Comparison of ENCODE assay signal across 13 cellular contexts in the genomic region with DNA sequence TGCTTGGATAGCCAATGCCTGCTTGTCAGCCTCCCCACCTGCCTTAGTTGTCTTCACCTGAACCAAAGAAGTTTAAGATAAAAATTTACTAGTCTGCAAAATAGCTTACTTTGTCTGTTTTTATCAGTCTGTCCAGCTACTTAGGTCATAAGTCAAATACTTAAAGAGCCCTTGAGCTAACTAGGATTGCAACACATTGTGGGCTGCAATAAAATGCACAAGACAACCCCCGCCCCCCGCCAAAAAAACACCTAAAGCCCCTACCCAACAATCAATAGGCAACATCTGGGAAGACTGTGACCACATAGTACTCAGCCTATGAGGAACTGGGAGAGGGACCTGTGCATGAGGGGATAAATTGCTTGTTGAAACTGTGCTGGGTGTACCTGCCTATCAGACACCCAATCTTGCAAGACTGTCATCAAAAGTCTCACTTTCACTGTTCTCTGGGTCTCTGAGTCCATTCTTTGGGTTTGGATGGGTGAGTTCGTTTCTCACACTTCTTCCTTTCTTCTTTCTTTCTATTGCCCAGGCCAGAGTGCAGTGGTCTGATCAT. TPM values are rescaled to one million over a fixed set of nuclear protein-coding genes. Genes with fewer than 3 reads are reported as not detected.
DNase-seq lines count a peak whose midpoint lies in the region; ATAC-seq and TF ChIP-seq lines count a peak whose summit lies in the region.
"Had no signal": no experiment of that assay in that cellular context is flagged by ENCODE, and none has a peak within 500 bp of the region (broad histone marks: within the 10 kb centered on the region; RNA-seq: fewer than 3 reads in every experiment).

No MANE protein-coding gene starts in this region.

- H3K4me1 ChIP-seq in left lung, result peaks cover 4 to 5% of the 10 kb centered on the region in 2 donors
- H3K4me1 ChIP-seq: HAP-1 had no signal

- peaks cover 0 to 7% of the 10 kb centered on the region in 2 donors for H3K27me3 ChIP-seq in left lung
- H3K27me3 ChIP-seq: BLaER1 treated with 17β-estradiol and CSF1 and Interleukin-3, amounts not matched to agents 10 nM and 100 nM had no signal

- intact Hi-C loops in left lung (cut with DNase I), result no loop called here

- TF ChIP-seq CTCF in left lung (IDR thresholded peaks at IDR 0.05), result no peak

- H3K4me3 ChIP-seq in left lung, result no peak overlapping the region
- H3K4me3 ChIP-seq: BLaER1 treated with 17β-estradiol and CSF1 and Interleukin-3, amounts not matched to agents 10 nM and 100 nM; GM23248; HAP-1 had no signal

- peak overlapping the region in 1 of 2 donors; percentile 44 for H3K27ac ChIP-seq in left lung
- H3K27ac ChIP-seq: BLaER1 treated with 17β-estradiol and CSF1 and Interleukin-3, amounts not matched to agents 10 nM and 100 nM; GM23248 had no signal

- no peaks in the 10 kb centered on the region for H3K36me3 ChIP-seq in left lung
- H3K36me3 ChIP-seq: BLaER1 treated with 17β-estradiol and CSF1 and Interleukin-3, amounts not matched to agents 10 nM and 100 nM; HAP-1 had no signal

- DNase-seq in OCI-M1 (lab: John Stamatoyannopoulos, UW), result peak; percentile 81
- DNase-seq in amniotic epithelial cell (ENCODE audit: low read depth), result peak; percentile 27
- no peak for DNase-seq in left lung
- DNase-seq in activated CD4-positive, alpha-beta T cell treated with anti-CD3 and anti-CD28 coated beads for 1 hour, result no peak
- DNase-seq: Calu3; CD8-positive, alpha-beta T cell; GM23248 had no signal

- H3K9me3 ChIP-seq in left lung, result no peaks in the 10 kb centered on the region
- H3K9me3 ChIP-seq: HAP-1 had no signal

- ATAC-seq in left lung (peak; percentile 10), GM21619 (IDR thresholded peaks at IDR 0.05; ENCODE audit: unreplicated experiment) (no peak), GM21360 (IDR thresholded peaks at IDR 0.05; ENCODE audit: unreplicated experiment) (no peak)
- ATAC-seq: CD8-positive, alpha-beta T cell; HepG2 had no signal

RNA-seq across cellular contexts. Expression of a gene that starts 27.3 kb away (rescaled TPM):
- 10 to 100 TPM; 38.5 to 43.8 TPM for total RNA-seq in left lung

RNA-seq across cellular contexts. Expression of a gene that starts 30.6 kb away (rescaled TPM):
- total RNA-seq in left lung, result 10 to 100 TPM; 13.3 to 14.3 TPM

RNA-seq across cellular contexts. Expression of a gene that starts 55.3 kb away (rescaled TPM):
- 1 to 10 TPM in 1 of 2 donors, under 1 TPM in 1; 0.93 to 1.0 TPM for total RNA-seq in left lung
- total RNA-seq: B cell had no signal

Comparison
In these comparisons a context has a peak if more than half of its experiments do, and no peak if none do; other contexts are left out.
1. DNase-seq: peak in OCI-M1 (single experiment) and amniotic epithelial cell (single experiment); none in left lung (0 of 2) and activated CD4-positive, alpha-beta T cell treated with anti-CD3 and anti-CD28 coated beads for 1 hour (single experiment).